In genomic region chr7:2660359-2661095, GRCh38 we compare ENCODE assay signal across 1 cellular context.
TF ChIP-seq lines count a peak whose summit lies in the region.

No MANE protein-coding gene starts in this region.

TF ChIP-seq in H1, 55 proteins besides CTCF, POLR2A, EP300 and RAD21 (continued from another document):
- TF ChIP-seq ZNF274 (IDR thresholded peaks at IDR 0.05; ENCODE audit: borderline replicate concordance, extremely low read depth, low read length) (no peak), SP2 (IDR thresholded peaks at IDR 0.05; ENCODE audit: low read length) (no peak), RFX5 (IDR thresholded peaks at IDR 0.05; ENCODE audit: borderline replicate concordance, low read depth, low read length) (no peak), CHD2 (IDR thresholded peaks at IDR 0.05; ENCODE audit: low read length) (no peak), JUND (IDR thresholded peaks at IDR 0.05; ENCODE audit: low read length) (no peak), MAFK (IDR thresholded peaks at IDR 0.05; ENCODE audit: low read depth, low read length) (no peak)
